ENCODE assay signal across 39 cellular contexts in the genomic region with DNA sequence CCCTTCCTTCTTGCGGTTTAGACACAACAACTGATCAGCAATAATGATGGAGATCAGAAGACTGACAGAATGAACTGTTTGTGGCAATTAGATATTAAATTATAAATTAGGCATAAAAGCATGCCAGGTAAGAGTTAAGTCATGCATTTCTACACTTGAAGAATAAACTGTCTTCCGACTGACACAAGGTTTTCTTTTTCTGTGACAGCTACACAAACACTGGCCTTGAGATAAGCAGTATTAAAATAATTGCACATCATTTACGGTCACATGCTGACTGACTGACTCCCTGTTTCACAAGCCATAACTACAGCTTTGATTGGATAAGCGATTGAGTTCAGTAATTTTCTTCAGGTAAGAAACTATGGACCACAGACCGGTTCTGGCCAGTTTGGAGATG. TPM values are rescaled to one million over a fixed set of nuclear protein-coding genes. Genes with fewer than 3 reads are reported as not detected.
"Had no signal": no experiment of that assay in that cellular context is flagged by ENCODE, and none has a peak within 500 bp of the region (broad histone marks: within the 10 kb centered on the region; RNA-seq: fewer than 3 reads in every experiment).

No MANE protein-coding gene starts in this region.

- H3K4me3 ChIP-seq: adrenal gland, ascending aorta, body of pancreas, breast epithelium, cardiac muscle cell had no signal

- H3K36me3 Mint-ChIP-seq: activated naive CD4-positive, alpha-beta T cell treated with anti-CD3 and anti-CD28 coated beads, Interleukin-2, amount 10 ng/mL, durations not matched to agents 7 days and 5 days; activated naive CD4-positive, alpha-beta T cell treated with anti-CD3 and anti-CD28 coated beads, Interleukin-2, amount 50 U/mL, for 24 hours; activated naive CD4-positive, alpha-beta T cell treated with anti-CD3 and anti-CD28 coated beads, Interleukin-2, amount 50 U/mL, for 72 hours; activated naive CD8-positive, alpha-beta T cell; activated naive CD8-positive, alpha-beta T cell treated with anti-CD3 and anti-CD28 coated beads for 36 hours; activated naive CD8-positive, alpha-beta T cell treated with anti-CD3 and anti-CD28 coated beads, Interleukin-2, amount 10 ng/mL, durations not matched to agents 7 days and 5 days; brain had no signal

- ATAC-seq: activated naive CD4-positive, alpha-beta T cell treated with anti-CD3 and anti-CD28 coated beads, Interleukin-2, amount 50 U/mL, for 72 hours; activated naive CD8-positive, alpha-beta T cell treated with anti-CD3 and anti-CD28 coated beads, Interleukin-2, amount 50 U/mL, for 24 hours; activated T-cell treated with anti-CD3 and anti-CD28 coated beads, Interleukin-2, amount 50 U/mL, for 4 hours; activated T-cell treated with anti-CD3 and anti-CD28 coated beads, Interleukin-2, amount 50 U/mL, for 72 hours; activated T-helper 17 cell treated with anti-CD3 and anti-CD28 coated beads, Interleukin-2, amount 50 U/mL, for 72 hours; body of pancreas had no signal

- H3K27me3 Mint-ChIP-seq: activated naive CD4-positive, alpha-beta T cell treated with anti-CD3 and anti-CD28 coated beads, Interleukin-2, amount 10 ng/mL, durations not matched to agents 7 days and 5 days; activated naive CD4-positive, alpha-beta T cell treated with anti-CD3 and anti-CD28 coated beads, Interleukin-2, amount 50 U/mL, for 24 hours; activated naive CD8-positive, alpha-beta T cell; activated naive CD8-positive, alpha-beta T cell treated with anti-CD3 and anti-CD28 coated beads for 36 hours; activated naive CD8-positive, alpha-beta T cell treated with anti-CD3 and anti-CD28 coated beads, Interleukin-2, amount 10 ng/mL, durations not matched to agents 7 days and 5 days; activated naive CD8-positive, alpha-beta T cell treated with anti-CD3 and anti-CD28 coated beads, Interleukin-2, amount 50 U/mL, for 24 hours; activated T-helper 17 cell treated with anti-CD3 and anti-CD28 coated beads, Interleukin-2, amount 50 U/mL, for 72 hours; brain; central memory CD8-positive, alpha-beta T cell had no signal

- DNase-seq: activated effector memory CD4-positive, alpha-beta T cell treated with anti-CD3 and anti-CD28 coated beads, Interleukin-2, amount 50 U/mL, for 16 hours; activated effector memory CD4-positive, alpha-beta T cell treated with Interleukin-2 at 50 U/mL for 16 hours; activated gamma-delta T cell; activated gamma-delta T cell treated with Interleukin-2 at 50 U/mL for 16 hours; activated naive CD4-positive, alpha-beta T cell; activated naive CD4-positive, alpha-beta T cell treated with anti-CD3 and anti-CD28 coated beads for 36 hours; activated naive CD4-positive, alpha-beta T cell treated with anti-CD3 and anti-CD28 coated beads, Interleukin-2, amount 10 ng/mL, durations not matched to agents 7 days and 5 days; activated naive CD4-positive, alpha-beta T cell treated with anti-CD3 and anti-CD28 coated beads, Interleukin-2, amount 50 U/mL, for 16 hours; activated naive CD4-positive, alpha-beta T cell treated with Interleukin-2 at 50 U/mL for 16 hours; activated naive CD8-positive, alpha-beta T cell treated with anti-CD3 and anti-CD28 coated beads for 36 hours; activated naive CD8-positive, alpha-beta T cell treated with anti-CD3 and anti-CD28 coated beads, Interleukin-2, amount 10 ng/mL, durations not matched to agents 7 days and 5 days; activated naive CD8-positive, alpha-beta T cell treated with anti-CD3 and anti-CD28 coated beads, Interleukin-2, amount 50 U/mL, for 24 hours; activated T-cell treated with anti-CD3 and anti-CD28 coated beads, Interleukin-2, amount 50 U/mL, for 1 hour; activated T-cell treated with anti-CD3 and anti-CD28 coated beads, Interleukin-2, amount 50 U/mL, for 24 hours; activated T-cell treated with anti-CD3 and anti-CD28 coated beads, Interleukin-2, amount 50 U/mL, for 4 hours; activated T-cell treated with anti-CD3 and anti-CD28 coated beads, Interleukin-2, amount 50 U/mL, for 48 hours; activated T-cell treated with anti-CD3 and anti-CD28 coated beads, Interleukin-2, amount 50 U/mL, for 72 hours; adrenal gland; amniotic stem cell; amygdala; anterior cingulate cortex; aorta; body of pancreas; brain microvascular endothelial cell; caudate nucleus; central memory CD4-positive, alpha-beta T cell; cerebellar nuclear complex had no signal

- H3K27ac Mint-ChIP-seq: activated naive CD4-positive, alpha-beta T cell treated with anti-CD3 and anti-CD28 coated beads for 36 hours; activated naive CD4-positive, alpha-beta T cell treated with anti-CD3 and anti-CD28 coated beads, Interleukin-2, amount 10 ng/mL, durations not matched to agents 7 days and 5 days; activated naive CD4-positive, alpha-beta T cell treated with anti-CD3 and anti-CD28 coated beads, Interleukin-2, amount 50 U/mL, for 24 hours; activated naive CD4-positive, alpha-beta T cell treated with anti-CD3 and anti-CD28 coated beads, Interleukin-2, amount 50 U/mL, for 72 hours; activated naive CD8-positive, alpha-beta T cell; activated naive CD8-positive, alpha-beta T cell treated with anti-CD3 and anti-CD28 coated beads for 36 hours; activated naive CD8-positive, alpha-beta T cell treated with anti-CD3 and anti-CD28 coated beads, Interleukin-2, amount 10 ng/mL, durations not matched to agents 7 days and 5 days; activated naive CD8-positive, alpha-beta T cell treated with anti-CD3 and anti-CD28 coated beads, Interleukin-2, amount 50 U/mL, for 24 hours; activated T-cell treated with anti-CD3 and anti-CD28 coated beads, Interleukin-2, amount 50 U/mL, for 24 hours; activated T-cell treated with anti-CD3 and anti-CD28 coated beads, Interleukin-2, amount 50 U/mL, for 72 hours; activated T-helper 1 cell treated with anti-CD3 and anti-CD28 coated beads, Interleukin-12 subunit alpha, Interleukin-12 subunit beta, Interleukin-2, Interleukin-4 antibody, amounts not matched to agents 30 ng/mL and 10 ng/mL and 1 ng/mL, durations not matched to agents 14 hours and 24 hours and 36 hours; activated T-helper 17 cell treated with anti-CD3 and anti-CD28 coated beads, Interleukin-2, amount 50 U/mL, for 72 hours; activated T-helper 2 cell treated with anti-CD3 and anti-CD28 coated beads, Interferon-gamma antibody, Interleukin-2, Interleukin-4, amounts not matched to agents 10 μg/mL and 5 μg/mL and 100 μg/mL, durations not matched to agents 14 hours and 24 hours and 36 hours; brain had no signal

- H3K27me3 ChIP-seq: adrenal gland, ascending aorta, body of pancreas, brain microvascular endothelial cell, breast epithelium, cardiac muscle cell had no signal

- H3K4me3 Mint-ChIP-seq: activated naive CD4-positive, alpha-beta T cell treated with anti-CD3 and anti-CD28 coated beads for 36 hours; activated naive CD4-positive, alpha-beta T cell treated with anti-CD3 and anti-CD28 coated beads, Interleukin-2, amount 10 ng/mL, durations not matched to agents 7 days and 5 days; activated naive CD4-positive, alpha-beta T cell treated with anti-CD3 and anti-CD28 coated beads, Interleukin-2, amount 50 U/mL, for 24 hours; activated naive CD8-positive, alpha-beta T cell; activated naive CD8-positive, alpha-beta T cell treated with anti-CD3 and anti-CD28 coated beads for 36 hours; activated naive CD8-positive, alpha-beta T cell treated with anti-CD3 and anti-CD28 coated beads, Interleukin-2, amount 10 ng/mL, durations not matched to agents 7 days and 5 days; activated naive CD8-positive, alpha-beta T cell treated with anti-CD3 and anti-CD28 coated beads, Interleukin-2, amount 50 U/mL, for 24 hours; activated T-cell treated with anti-CD3 and anti-CD28 coated beads, Interleukin-2, amount 50 U/mL, for 24 hours; activated T-cell treated with anti-CD3 and anti-CD28 coated beads, Interleukin-2, amount 50 U/mL, for 4 hours; activated T-cell treated with anti-CD3 and anti-CD28 coated beads, Interleukin-2, amount 50 U/mL, for 72 hours; activated T-helper 1 cell treated with anti-CD3 and anti-CD28 coated beads, Interleukin-12 subunit alpha, Interleukin-12 subunit beta, Interleukin-2, Interleukin-4 antibody, amounts not matched to agents 30 ng/mL and 10 ng/mL and 1 ng/mL, durations not matched to agents 14 hours and 24 hours and 36 hours; activated T-helper 17 cell treated with anti-CD3 and anti-CD28 coated beads, Interleukin-2, amount 50 U/mL, for 72 hours; brain; central memory CD8-positive, alpha-beta T cell had no signal

- H3K9me3 Mint-ChIP-seq: activated naive CD4-positive, alpha-beta T cell treated with anti-CD3 and anti-CD28 coated beads, Interleukin-2, amount 50 U/mL, for 24 hours; activated naive CD4-positive, alpha-beta T cell treated with anti-CD3 and anti-CD28 coated beads, Interleukin-2, amount 50 U/mL, for 72 hours; activated naive CD8-positive, alpha-beta T cell treated with anti-CD3 and anti-CD28 coated beads, Interleukin-2, amount 10 ng/mL, durations not matched to agents 7 days and 5 days; activated naive CD8-positive, alpha-beta T cell treated with anti-CD3 and anti-CD28 coated beads, Interleukin-2, amount 50 U/mL, for 24 hours; activated T-cell treated with anti-CD3 and anti-CD28 coated beads, Interleukin-2, amount 50 U/mL, for 24 hours; activated T-cell treated with anti-CD3 and anti-CD28 coated beads, Interleukin-2, amount 50 U/mL, for 4 hours; activated T-cell treated with anti-CD3 and anti-CD28 coated beads, Interleukin-2, amount 50 U/mL, for 72 hours; activated T-helper 1 cell treated with anti-CD3 and anti-CD28 coated beads, Interleukin-12 subunit alpha, Interleukin-12 subunit beta, Interleukin-2, Interleukin-4 antibody, amounts not matched to agents 30 ng/mL and 10 ng/mL and 1 ng/mL, durations not matched to agents 14 hours and 24 hours and 36 hours; activated T-helper 17 cell treated with anti-CD3 and anti-CD28 coated beads, Interleukin-2, amount 50 U/mL, for 72 hours had no signal

- H3K4me1 Mint-ChIP-seq: activated naive CD4-positive, alpha-beta T cell treated with anti-CD3 and anti-CD28 coated beads, Interleukin-2, amount 10 ng/mL, durations not matched to agents 7 days and 5 days; activated naive CD4-positive, alpha-beta T cell treated with anti-CD3 and anti-CD28 coated beads, Interleukin-2, amount 50 U/mL, for 24 hours; activated naive CD8-positive, alpha-beta T cell treated with anti-CD3 and anti-CD28 coated beads for 36 hours; activated naive CD8-positive, alpha-beta T cell treated with anti-CD3 and anti-CD28 coated beads, Interleukin-2, amount 10 ng/mL, durations not matched to agents 7 days and 5 days; activated naive CD8-positive, alpha-beta T cell treated with anti-CD3 and anti-CD28 coated beads, Interleukin-2, amount 50 U/mL, for 24 hours; activated T-helper 17 cell treated with anti-CD3 and anti-CD28 coated beads, Interleukin-2, amount 50 U/mL, for 72 hours; brain; central memory CD8-positive, alpha-beta T cell had no signal

- H3K27ac ChIP-seq: adrenal gland, ascending aorta, body of pancreas, brain microvascular endothelial cell, breast epithelium, cardiac muscle cell had no signal

- H3K9me3 ChIP-seq: adrenal gland, ascending aorta, body of pancreas, breast epithelium had no signal

- H3K36me3 ChIP-seq: adrenal gland, ascending aorta, brain microvascular endothelial cell, breast epithelium, cardiac muscle cell had no signal

RNA-seq across cellular contexts. Expression of gene UBE2NL, which starts 56.2 kb away (rescaled TPM):
- polyA plus RNA-seq: adipose tissue, adrenal gland, aorta, cardiac muscle cell had no signal
